In genomic region chr3:178044320-178044719, GRCh38 we compare ENCODE assay signal across 4 cellular contexts.
TF ChIP-seq lines count a peak whose summit lies in the region.

No MANE protein-coding gene starts in this region.

TF ChIP-seq in HepG2, 621 proteins besides CTCF, POLR2A, EP300 and RAD21:
- TF ChIP-seq ZNF790 (CRISPR knock-in tag; IDR thresholded peaks at IDR 0.05; ENCODE audit: borderline replicate concordance) (no peak), CEBPB (IDR thresholded peaks at IDR 0.05; ENCODE audit: borderline replicate concordance, low read depth, low read length) (peak; percentile 79), SRSF1 (optimal IDR thresholded peaks at IDR 0.05; ENCODE audit: low read depth, low read length) (no peak), CEBPG (CRISPR knock-in tag; IDR thresholded peaks at IDR 0.05) (peak; percentile 26; the same call in 1 of the 2 replicates), ZNF333 (CRISPR knock-in tag; IDR thresholded peaks at IDR 0.05; ENCODE audit: borderline replicate concordance) (no peak)

TF ChIP-seq in HEK293, 187 proteins besides CTCF, POLR2A, EP300 and RAD21:
- TF ChIP-seq, protein P1, sequence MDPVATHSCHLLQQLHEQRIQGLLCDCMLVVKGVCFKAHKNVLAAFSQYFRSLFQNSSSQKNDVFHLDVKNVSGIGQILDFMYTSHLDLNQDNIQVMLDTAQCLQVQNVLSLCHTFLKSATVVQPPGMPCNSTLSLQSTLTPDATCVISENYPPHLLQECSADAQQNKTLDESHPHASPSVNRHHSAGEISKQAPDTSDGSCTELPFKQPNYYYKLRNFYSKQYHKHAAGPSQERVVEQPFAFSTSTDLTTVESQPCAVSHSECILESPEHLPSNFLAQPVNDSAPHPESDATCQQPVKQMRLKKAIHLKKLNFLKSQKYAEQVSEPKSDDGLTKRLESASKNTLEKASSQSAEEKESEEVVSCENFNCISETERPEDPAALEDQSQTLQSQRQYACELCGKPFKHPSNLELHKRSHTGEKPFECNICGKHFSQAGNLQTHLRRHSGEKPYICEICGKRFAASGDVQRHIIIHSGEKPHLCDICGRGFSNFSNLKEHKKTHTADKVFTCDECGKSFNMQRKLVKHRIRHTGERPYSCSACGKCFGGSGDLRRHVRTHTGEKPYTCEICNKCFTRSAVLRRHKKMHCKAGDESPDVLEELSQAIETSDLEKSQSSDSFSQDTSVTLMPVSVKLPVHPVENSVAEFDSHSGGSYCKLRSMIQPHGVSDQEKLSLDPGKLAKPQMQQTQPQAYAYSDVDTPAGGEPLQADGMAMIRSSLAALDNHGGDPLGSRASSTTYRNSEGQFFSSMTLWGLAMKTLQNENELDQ (tag by site-specific recombination; IDR thresholded peaks at IDR 0.05; ENCODE audit: low read depth): no peak
- TF ChIP-seq ZNF146 (tag by site-specific recombination; IDR thresholded peaks at IDR 0.05) (0 out of 2 replicates have a peak, but pooled peaks have one; percentile 19), ZNF175 (tag by site-specific recombination; IDR thresholded peaks at IDR 0.05) (no peak), ZNF513 (tag by site-specific recombination; IDR thresholded peaks at IDR 0.05) (no peak), ZNF530 (tag by site-specific recombination; IDR thresholded peaks at IDR 0.05; ENCODE audit: low read depth) (no peak)
- TF ChIP-seq, protein P2, sequence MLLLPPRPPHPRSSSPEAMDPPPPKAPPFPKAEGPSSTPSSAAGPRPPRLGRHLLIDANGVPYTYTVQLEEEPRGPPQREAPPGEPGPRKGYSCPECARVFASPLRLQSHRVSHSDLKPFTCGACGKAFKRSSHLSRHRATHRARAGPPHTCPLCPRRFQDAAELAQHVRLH (tag by site-specific recombination; IDR thresholded peaks at IDR 0.05): no peak

TF ChIP-seq in Ishikawa, 13 proteins besides CTCF, POLR2A, EP300 and RAD21:
- TF ChIP-seq EGR1 (IDR thresholded peaks at IDR 0.05) (no peak), TEAD4 (IDR thresholded peaks at IDR 0.05) (no peak), CEBPB (IDR thresholded peaks at IDR 0.05) (peak; percentile 93), CREB1 (IDR thresholded peaks at IDR 0.05; ENCODE audit: low read depth) (no peak)

TF ChIP-seq in H1, 55 proteins besides CTCF, POLR2A, EP300 and RAD21:
- TF ChIP-seq KDM4A (IDR thresholded peaks at IDR 0.05; ENCODE audit: low read depth, low read length, severe bottlenecking) (no peak), CEBPB (IDR thresholded peaks at IDR 0.05; ENCODE audit: low read depth, low read length) (peak; percentile 86)
